In the genomic region with DNA sequence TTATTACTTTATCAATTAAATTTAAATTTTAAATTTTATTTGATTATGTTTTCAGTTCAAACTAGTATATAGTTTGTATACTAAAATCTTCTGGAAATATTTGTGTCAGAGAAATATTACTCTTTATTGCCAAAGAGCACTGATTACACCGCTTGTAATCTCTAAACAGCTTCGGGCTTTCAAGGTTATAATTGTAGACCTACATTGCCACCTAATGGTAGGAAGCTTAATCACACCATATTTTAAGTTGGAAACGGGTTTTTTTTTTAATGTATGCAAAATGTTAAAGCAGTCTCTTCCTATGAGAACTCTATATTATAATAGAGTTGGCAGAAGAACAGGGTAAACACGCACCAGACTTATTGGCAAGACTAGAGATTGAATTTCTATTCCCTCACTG, we compare ENCODE assay signal across 1 cellular context.
A peak's percentile ranks its signal among the peaks of the same experiment; 100 is the strongest.
TF ChIP-seq lines count a peak whose summit lies in the region.

No MANE protein-coding gene starts in this region.

TF ChIP-seq in IMR-90, 13 proteins besides CTCF, POLR2A, EP300 and RAD21:
- TF ChIP-seq BHLHE40 (IDR thresholded peaks at IDR 0.05; ENCODE audit: low read depth, low read length) (no peak), SMC3 (IDR thresholded peaks at IDR 0.05; ENCODE audit: low read depth, low read length) (peak; percentile 68), RFX5 (IDR thresholded peaks at IDR 0.05; ENCODE audit: low read depth, low read length) (no peak), FOS (IDR thresholded peaks at IDR 0.05; ENCODE audit: low read depth, low read length) (no peak), RCOR1 (IDR thresholded peaks at IDR 0.05; ENCODE audit: insufficient replicate concordance, low read length) (no peak), NFE2L2 (IDR thresholded peaks at IDR 0.05; ENCODE audit: low read depth, low read length) (no peak), CEBPB (IDR thresholded peaks at IDR 0.05; ENCODE audit: low read depth, low read length) (peak; percentile 23; the same call in 1 of the 2 replicates), MAFK (IDR thresholded peaks at IDR 0.05; ENCODE audit: low read depth, low read length) (no peak)
